Comparison of ENCODE assay signal across 19 cellular contexts in genomic region chr7:28723336-28723735, GRCh38.
DNase-seq lines count a peak whose midpoint lies in the region; ATAC-seq and TF ChIP-seq lines count a peak whose summit lies in the region.
"Had no signal": no experiment of that assay in that cellular context is flagged by ENCODE, and none has a peak within 500 bp of the region (broad histone marks: within the 10 kb centered on the region; RNA-seq: fewer than 3 reads in every experiment).

No MANE protein-coding gene starts in this region.

- ATAC-seq in GM18519 (IDR thresholded peaks at IDR 0.05; ENCODE audit: low FRiP score, unreplicated experiment): no peak
- ATAC-seq: HCT116, Panc1 had no signal

- peaks cover 21% of the 10 kb centered on the region for H3K36me3 Mint-ChIP-seq in brain
- peaks cover 8% of the 10 kb centered on the region for H3K36me3 Mint-ChIP-seq in type B pancreatic cell
- H3K36me3 Mint-ChIP-seq: CD8-positive, alpha-beta memory T cell; IgD-negative memory B cell had no signal

- H3K27ac ChIP-seq in substantia nigra (ENCODE audit: low read depth, low read length, poor library complexity, severe bottlenecking): peak overlapping the region; percentile 68
- H3K27ac ChIP-seq: BLaER1, GM23248, HL-60 had no signal

- peak; percentile 16 for DNase-seq in NCI-H2107 treated with DMSO at 0.1 percent for 48 hours (lab: John Stamatoyannopoulos, UW; ENCODE audit: unreplicated experiment)
- DNase-seq in NCI-H2107 (lab: John Stamatoyannopoulos, UW): no peak
- DNase-seq in medulla oblongata (ENCODE audit: extremely low spot score): peak; percentile 77
- DNase-seq in substantia nigra (lab: John Stamatoyannopoulos, UW): peak in 24 of 49 donors; percentile 12 to 75 (median 34)
- DNase-seq in posterior vena cava (ENCODE audit: low spot score): no peak
- DNase-seq in type B pancreatic cell (ENCODE audit: extremely low spot score, unreplicated experiment): no peak
- DNase-seq: CD8-positive, alpha-beta memory T cell; GM23248; Kasumi-1; MM.1S; NCI-H345; NCI-H774 had no signal

- intact Hi-C loops in posterior vena cava (cut with DNase I): no loop called here

- H3K4me1 Mint-ChIP-seq in brain (peaks cover 75% of the 10 kb centered on the region), type B pancreatic cell (ENCODE audit: unreplicated experiment) (peaks cover 44% of the 10 kb centered on the region)
- H3K4me1 Mint-ChIP-seq: CD8-positive, alpha-beta memory T cell had no signal

- H3K4me3 Mint-ChIP-seq in brain (peak overlapping the region in 3 of 5 experiments; percentile 56 to 60 (median 59)), type B pancreatic cell (no peak overlapping the region)
- H3K4me3 Mint-ChIP-seq: CD8-positive, alpha-beta memory T cell had no signal

- H3K27me3 Mint-ChIP-seq in brain (no peaks in the 10 kb centered on the region), type B pancreatic cell (peaks cover under 1% of the 10 kb centered on the region)

- H3K9me3 Mint-ChIP-seq in brain: no peaks in the 10 kb centered on the region
- H3K9me3 Mint-ChIP-seq in type B pancreatic cell: no peaks in the 10 kb centered on the region
- H3K9me3 Mint-ChIP-seq: CD8-positive, alpha-beta memory T cell; IgD-negative memory B cell had no signal

- H3K27ac Mint-ChIP-seq in brain (peak overlapping the region; percentile 33 to 89 (median 67)), type B pancreatic cell (no peak overlapping the region)
- H3K27ac Mint-ChIP-seq: CD8-positive, alpha-beta memory T cell; IgD-negative memory B cell had no signal

- TF ChIP-seq CTCF in brain (conservative IDR thresholded peaks at IDR 0.05): no peak
- TF ChIP-seq CTCF in type B pancreatic cell (conservative IDR thresholded peaks at IDR 0.05): no peak

Comparison
In these comparisons a context has a peak if more than half of its experiments do, and no peak if none do; other contexts are left out.
1. DNase-seq: peak in NCI-H2107 treated with DMSO at 0.1 percent for 48 hours (single experiment) and medulla oblongata (single experiment); none in NCI-H2107 (single experiment), posterior vena cava (single experiment) and type B pancreatic cell (single experiment).